ENCODE assay signal across 1 cellular context in genomic region chr2:159402790-159403189, GRCh38.
TF ChIP-seq lines count a peak whose summit lies in the region.

No MANE protein-coding gene starts in this region.

TF ChIP-seq in HepG2, 621 proteins besides CTCF, POLR2A, EP300 and RAD21 (continued from another document):
- TF ChIP-seq FOXP4 (CRISPR knock-in tag; IDR thresholded peaks at IDR 0.05) (0 out of 2 replicates have a peak, but pooled peaks have one; percentile 17), ZNF225 (CRISPR knock-in tag; IDR thresholded peaks at IDR 0.05) (no peak), MTERF4 (CRISPR knock-in tag; IDR thresholded peaks at IDR 0.05) (no peak), HNF4A (CRISPR knock-in tag; IDR thresholded peaks at IDR 0.05) (peak; percentile 65), NR3C1 (CRISPR knock-in tag; IDR thresholded peaks at IDR 0.05) (no peak), ZNF800 (CRISPR knock-in tag; IDR thresholded peaks at IDR 0.05) (0 out of 2 replicates have a peak, but pooled peaks have one; percentile 12), NCOR1 (IDR thresholded peaks at IDR 0.05; ENCODE audit: borderline replicate concordance, low read length) (peak; percentile 64; the same call in 1 of the 2 replicates), MED1 (CRISPR knock-in tag; IDR thresholded peaks at IDR 0.05) (0 out of 2 replicates have a peak, but pooled peaks have one; percentile 18), ZNF629 (CRISPR knock-in tag; conservative IDR thresholded peaks at IDR 0.05) (0 out of 2 replicates have a peak, but pooled peaks have one; percentile 45), GMEB1 (CRISPR knock-in tag; IDR thresholded peaks at IDR 0.05; ENCODE audit: borderline replicate concordance) (no peak), CREM (IDR thresholded peaks at IDR 0.05) (peak; percentile 35; the same call in 1 of the 2 replicates), CREM (CRISPR knock-in tag; IDR thresholded peaks at IDR 0.05) (no peak), GPN1 (CRISPR knock-in tag; IDR thresholded peaks at IDR 0.05; ENCODE audit: borderline replicate concordance) (no peak), SAP130 (CRISPR knock-in tag; IDR thresholded peaks at IDR 0.05; ENCODE audit: low read depth) (0 out of 2 replicates have a peak, but pooled peaks have one; percentile 9), FIP1L1 (IDR thresholded peaks at IDR 0.05; ENCODE audit: borderline replicate concordance, insufficient read depth, low read depth, low read length) (no peak), AHDC1 (CRISPR knock-in tag; IDR thresholded peaks at IDR 0.05; ENCODE audit: borderline replicate concordance) (peak; percentile 49; the same call in 1 of the 2 replicates), MIXL1 (CRISPR knock-in tag; IDR thresholded peaks at IDR 0.05) (no peak), ZHX2 (IDR thresholded peaks at IDR 0.05; ENCODE audit: low read depth) (no peak), ZHX2 (CRISPR knock-in tag; IDR thresholded peaks at IDR 0.05; ENCODE audit: borderline replicate concordance) (no peak), FOXJ3 (CRISPR knock-in tag; IDR thresholded peaks at IDR 0.05; ENCODE audit: borderline replicate concordance) (peak; percentile 71; the same call in 1 of the 2 replicates), ZNF234 (CRISPR knock-in tag; conservative IDR thresholded peaks at IDR 0.05) (no peak), ARID5B (CRISPR knock-in tag; IDR thresholded peaks at IDR 0.05) (peak; percentile 67), PAXIP1 (CRISPR knock-in tag; conservative IDR thresholded peaks at IDR 0.05) (peak; percentile 80)
